In genomic region chr6:136791296-136792065, GRCh38 we compare ENCODE assay signal across 8 cellular contexts. TPM values are rescaled to one million over a fixed set of nuclear protein-coding genes. Genes with fewer than 3 reads are reported as not detected.
DNase-seq lines count a peak whose midpoint lies in the region; ATAC-seq and TF ChIP-seq lines count a peak whose summit lies in the region.

No MANE protein-coding gene starts in this region.

- H3K27ac ChIP-seq in upper lobe of right lung = peak overlapping the region; percentile 98

- TF ChIP-seq CTCF in omental fat pad (IDR thresholded peaks at IDR 0.05) (no peak), upper lobe of right lung (IDR thresholded peaks at IDR 0.05) (no peak)

- ATAC-seq in GM19372 (IDR thresholded peaks at IDR 0.05; ENCODE audit: low read depth, unreplicated experiment) = peak; percentile 28
- peak; percentile 24 for ATAC-seq in HG03469 (IDR thresholded peaks at IDR 0.05; ENCODE audit: unreplicated experiment)
- peak; percentile 35 for ATAC-seq in omental fat pad (ENCODE audit: low FRiP score)
- peak; percentile 49 for ATAC-seq in upper lobe of right lung

- intact Hi-C loops in upper lobe of right lung (cut with DNase I) = loop anchor here (5.0 kb wide), 1 partner anchor 149 kb away; no protein-coding TSS in a partner anchor

- no peaks in the 10 kb centered on the region for H3K27me3 ChIP-seq in upper lobe of right lung

- DNase-seq in COR-L47 (lab: John Stamatoyannopoulos, UW) (peak; percentile 16), RKO (ENCODE audit: low spot score) (peak; percentile 59), globus pallidus (ENCODE audit: low spot score) (peak; percentile 33), omental fat pad (ENCODE audit: low spot score) (peak; percentile 56), upper lobe of right lung (peak; percentile 88)
- peak; percentile 7 for DNase-seq in activated gamma-delta T cell treated with anti-CD3 and anti-CD28 coated beads, Interleukin-2, amount 50 U/mL, for 16 hours (ENCODE audit: low read depth)

- peaks cover 24% of the 10 kb centered on the region for H3K4me1 ChIP-seq in upper lobe of right lung

- no peaks in the 10 kb centered on the region for H3K36me3 ChIP-seq in upper lobe of right lung

- H3K9me3 ChIP-seq in upper lobe of right lung = no peaks in the 10 kb centered on the region

- peak overlapping the region; percentile 92 for H3K4me3 ChIP-seq in upper lobe of right lung

RNA-seq across cellular contexts. Expression of gene MAP3K5, which starts 0.8 kb away (rescaled TPM):
- total RNA-seq in omental fat pad (10 to 100 TPM; 31.4 to 53.0 (median 47.2) TPM), upper lobe of right lung (32.5 TPM)

RNA-seq across cellular contexts. Expression of gene PEX7, which starts 30.9 kb away (rescaled TPM):
- 1 to 10 TPM; 4.7 to 9.7 (median 6.9) TPM for total RNA-seq in omental fat pad
- total RNA-seq in upper lobe of right lung = 5.6 TPM

Comparison
In these comparisons a context has a peak if more than half of its experiments do, and no peak if none do; other contexts are left out.
1. Peak in every context shown above with its lines: DNase-seq, ATAC-seq, H3K4me3 ChIP-seq and H3K27ac ChIP-seq.
2. DNase-seq: peak in every context shown above with its lines; median percentile 88 in upper lobe of right lung; 59 in RKO; 56 in omental fat pad; 33 in globus pallidus; 16 in COR-L47; 7 in activated gamma-delta T cell treated with anti-CD3 and anti-CD28 coated beads, Interleukin-2, amount 50 U/mL, for 16 hours.